Comparison of ENCODE assay signal across 25 cellular contexts in genomic region chr15:56528136-56528535, GRCh38.
"Had no signal": no experiment of that assay in that cellular context is flagged by ENCODE, and none has a peak within 500 bp of the region (broad histone marks: within the 10 kb centered on the region; RNA-seq: fewer than 3 reads in every experiment).

No MANE protein-coding gene starts in this region.

- H3K4me1 ChIP-seq: esophagus muscularis mucosa, tibial artery, upper lobe of left lung, uterus had no signal

- H3K27me3 ChIP-seq: dorsolateral prefrontal cortex, esophagus muscularis mucosa, neutrophil, tibial artery, upper lobe of left lung, uterus had no signal

- H3K9me3 ChIP-seq: esophagus muscularis mucosa, heart left ventricle, neutrophil, psoas muscle, tibial artery, upper lobe of left lung, uterus had no signal

- ATAC-seq: heart left ventricle; left lobe of liver; naive thymus-derived CD4-positive, alpha-beta T cell; psoas muscle; sciatic nerve; stimulated activated effector memory CD8-positive, alpha-beta T cell treated with anti-CD3 and anti-CD28 coated beads, Interleukin-12 subunit alpha, Interleukin-12 subunit beta, amount 100 ng/mL, for 72 hours; stimulated activated naive CD8-positive, alpha-beta T cell treated with anti-CD3 and anti-CD28 coated beads, Interleukin-15, Interleukin-2, amounts not matched to agents 100 U/mL and 50 U/mL, for 24 hours had no signal

- H3K4me3 ChIP-seq: coronary artery, dorsolateral prefrontal cortex, esophagus muscularis mucosa, heart left ventricle, psoas muscle, skin epidermis, tibial artery, upper lobe of left lung, uterus had no signal

- H3K36me3 ChIP-seq: esophagus muscularis mucosa, heart left ventricle, neutrophil, tibial artery, upper lobe of left lung, uterus had no signal

- H3K27ac ChIP-seq: coronary artery, dorsolateral prefrontal cortex, epithelial cell of prostate, esophagus muscularis mucosa, heart left ventricle, neutrophil, psoas muscle, skin epidermis, tibial artery, upper lobe of left lung, uterus had no signal

- DNase-seq: caudate nucleus; dorsolateral prefrontal cortex; effector memory CD4-positive, alpha-beta T cell; foreskin melanocyte; heart left ventricle; hippocampal formation; islet precursor cell; mammary epithelial cell; naive thymus-derived CD4-positive, alpha-beta T cell; psoas muscle; retina; stimulated activated CD4-positive, alpha-beta T cell treated with anti-CD3 and anti-CD28 coated beads, Interleukin-4, amount 100 ng/mL, for 1 hour; stimulated activated CD8-positive, alpha-beta memory T cell treated with anti-CD3 and anti-CD28 coated beads, Interleukin-4, amount 100 ng/mL, for 48 hours; stimulated activated naive CD8-positive, alpha-beta T cell treated with anti-CD3 and anti-CD28 coated beads, Interleukin-15, Interleukin-2, amounts not matched to agents 100 U/mL and 50 U/mL, for 24 hours; tibial artery; upper lobe of left lung; uterus had no signal
